20 cellular contexts compared by ENCODE assay signal in the genomic region with DNA sequence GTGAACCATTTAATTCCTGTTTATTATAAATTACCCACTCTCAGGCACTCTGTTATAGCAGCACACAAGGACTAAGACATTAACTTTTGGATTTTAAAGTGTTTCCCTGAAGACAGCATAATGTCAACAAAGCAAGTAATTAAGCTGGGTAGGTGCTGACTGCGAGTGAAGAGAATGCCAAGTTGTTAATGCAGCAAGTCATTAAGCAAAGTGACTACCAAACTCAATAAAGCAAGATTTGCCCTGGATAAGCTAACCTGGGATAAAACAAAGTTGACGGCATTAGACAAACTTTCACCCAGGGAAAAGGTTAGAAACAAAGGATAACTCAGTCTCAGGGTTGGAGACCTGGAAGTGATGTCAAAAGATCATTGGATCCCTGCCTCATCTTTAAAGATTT. TPM values are rescaled to one million over a fixed set of nuclear protein-coding genes. Genes with fewer than 3 reads are reported as not detected.
DNase-seq lines count a peak whose midpoint lies in the region; ATAC-seq, FAIRE-seq and TF ChIP-seq lines count a peak whose summit lies in the region.
"Had no signal": no experiment of that assay in that cellular context is flagged by ENCODE, and none has a peak within 500 bp of the region (broad histone marks: within the 10 kb centered on the region; RNA-seq: fewer than 3 reads in every experiment).

No MANE protein-coding gene starts in this region.

- no peak overlapping the region for H2BK120ac ChIP-seq in trophoblast cell (ENCODE audit: insufficient read depth, low read length, poor library complexity)

- no peaks in the 10 kb centered on the region for H3K27me3 Mint-ChIP-seq in astrocyte (ENCODE audit: low read depth, unreplicated experiment)
- H3K27me3 Mint-ChIP-seq: CD4-positive, CD25-positive, alpha-beta regulatory T cell had no signal

- peaks cover 8% of the 10 kb centered on the region for H3K79me1 ChIP-seq in trophoblast cell (ENCODE audit: low read length)

- H3K14ac ChIP-seq in trophoblast cell (ENCODE audit: low read length), result no peak overlapping the region

- H3K4me3 Mint-ChIP-seq in astrocyte (ENCODE audit: unreplicated experiment), result no peak overlapping the region
- H3K4me3 Mint-ChIP-seq: CD4-positive, CD25-positive, alpha-beta regulatory T cell; CD8-positive, alpha-beta memory T cell had no signal

- no peak overlapping the region for H3K23ac ChIP-seq in trophoblast cell (ENCODE audit: low read length)

- TF ChIP-seq POLR2A in GM12891 (IDR thresholded peaks at IDR 0.05; ENCODE audit: low read depth, low read length) (no peak), H54 (IDR thresholded peaks at IDR 0.05; ENCODE audit: low read depth, low read length) (no peak)

- no peak overlapping the region for H3K27ac ChIP-seq in astrocyte (ENCODE audit: low read depth, low read length)
- H3K27ac ChIP-seq in trophoblast cell (ENCODE audit: low read depth, low read length), result no peak overlapping the region

- no peaks in the 10 kb centered on the region for H3K79me2 ChIP-seq in astrocyte (ENCODE audit: insufficient read depth, low read length)
- no peaks in the 10 kb centered on the region for H3K79me2 ChIP-seq in trophoblast cell (ENCODE audit: control insufficient read depth, insufficient read depth, low read length, poor library complexity)

- peaks cover 4% of the 10 kb centered on the region for H3K9me3 Mint-ChIP-seq in astrocyte (ENCODE audit: unreplicated experiment)
- H3K9me3 Mint-ChIP-seq: CD4-positive, CD25-positive, alpha-beta regulatory T cell had no signal

- peak; percentile 23 for FAIRE-seq in GM12891 (lab: Jason Lieb, UNC)
- FAIRE-seq in H54 (lab: Jason Lieb, UNC), result peak; percentile 15
- FAIRE-seq in astrocyte (lab: Jason Lieb, UNC), result no peak
- FAIRE-seq: G401.6, GM12892, GM18507, HepG2 had no signal

- no peaks in the 10 kb centered on the region for H4K20me1 ChIP-seq in astrocyte (ENCODE audit: insufficient read depth, low read length)

- no CpG with 5 or more reads among the region's 2 CpGs for WGBS in trophoblast cell (ENCODE audit: extremely low coverage, insufficient coverage, insufficient read length)

- no peak overlapping the region for H2AK5ac ChIP-seq in trophoblast cell (ENCODE audit: low read length)

- ATAC-seq in HG03039 (IDR thresholded peaks at IDR 0.05; ENCODE audit: unreplicated experiment), result no peak
- ATAC-seq: HepG2 had no signal

- no peak overlapping the region for H3K18ac ChIP-seq in trophoblast cell (ENCODE audit: low read length)

- peak overlapping the region; percentile 66 for H2BK12ac ChIP-seq in trophoblast cell (ENCODE audit: low read length)

- H3K36me3 ChIP-seq in astrocyte (ENCODE audit: insufficient read depth, low read length) (no peaks in the 10 kb centered on the region), trophoblast cell (ENCODE audit: control insufficient read depth in 1 of 2, insufficient read depth in 2 of 2, low read length in 2 of 2) (no peaks in the 10 kb centered on the region)
- H3K36me3 ChIP-seq: BE2C, HAP-1 had no signal

- H3K4me3 ChIP-seq in astrocyte (ENCODE audit: insufficient read depth, low read depth, low read length) (no peak overlapping the region), trophoblast cell (ENCODE audit: low read depth, low read length) (no peak overlapping the region)
- H3K4me3 ChIP-seq: HAP-1 had no signal

- H3K4me2 ChIP-seq in astrocyte (ENCODE audit: low read length), result no peak overlapping the region
- H3K4me2 ChIP-seq in trophoblast cell (ENCODE audit: low read length), result no peak overlapping the region

- H3K4ac ChIP-seq in trophoblast cell (ENCODE audit: low read depth, low read length), result no peak overlapping the region

- H3K27ac Mint-ChIP-seq in astrocyte (ENCODE audit: unreplicated experiment), result peak overlapping the region; percentile 76
- H3K27ac Mint-ChIP-seq: CD8-positive, alpha-beta memory T cell had no signal

- H2AFZ ChIP-seq in astrocyte (ENCODE audit: low read depth, low read length) (no peak overlapping the region), trophoblast cell (ENCODE audit: insufficient read depth, low read length, poor library complexity) (no peak overlapping the region)

- H3K27me3 ChIP-seq in astrocyte (ENCODE audit: insufficient read depth, low read length), result no peaks in the 10 kb centered on the region
- H3K27me3 ChIP-seq in trophoblast cell (ENCODE audit: insufficient read depth, low read length), result no peaks in the 10 kb centered on the region
- H3K27me3 ChIP-seq: BE2C had no signal

- H3K4me1 Mint-ChIP-seq in astrocyte (ENCODE audit: low read depth, unreplicated experiment), result peaks cover 13% of the 10 kb centered on the region
- H3K4me1 Mint-ChIP-seq: CD8-positive, alpha-beta memory T cell had no signal

- no peaks in the 10 kb centered on the region for H3K9me3 ChIP-seq in astrocyte (ENCODE audit: insufficient read depth, low read depth, low read length)
- H3K9me3 ChIP-seq in trophoblast cell (ENCODE audit: insufficient read depth, low read depth, low read length), result no peaks in the 10 kb centered on the region
- H3K9me3 ChIP-seq: BE2C, HAP-1 had no signal

- H3K4me1 ChIP-seq in astrocyte (ENCODE audit: insufficient read depth, low read length) (peaks cover 8% of the 10 kb centered on the region), trophoblast cell (ENCODE audit: control insufficient read depth in 1 of 2, insufficient read depth in 2 of 2, low read length in 2 of 2) (peaks cover 3 to 8% of the 10 kb centered on the region in 2 experiments)
- H3K4me1 ChIP-seq: BE2C, HAP-1 had no signal

- TF ChIP-seq CTCF in astrocyte (IDR thresholded peaks at IDR 0.05; ENCODE audit: insufficient read depth, low read depth, low read length), result no peak

- no peak overlapping the region for H4K8ac ChIP-seq in trophoblast cell (ENCODE audit: low read depth, low read length)

- no peak overlapping the region for H2BK5ac ChIP-seq in trophoblast cell (ENCODE audit: low read depth, low read length, poor library complexity)

- H3K9ac ChIP-seq in astrocyte (ENCODE audit: low read length) (no peak overlapping the region), trophoblast cell (ENCODE audit: low read length) (no peak overlapping the region)

- no peak for DNase-seq in GM12891 (ENCODE audit: insufficient read length, low spot score)
- DNase-seq in H54 (ENCODE audit: insufficient read length, low spot score), result no peak
- no peak for DNase-seq in astrocyte (ENCODE audit: low read depth)
- no peak for DNase-seq in trophoblast cell
- DNase-seq in activated effector memory CD4-positive, alpha-beta T cell treated with Interleukin-2 at 50 U/mL for 16 hours, result no peak
- DNase-seq in RPMI8226, result no peak
- DNase-seq: ACHN; BE2C; C1 segment of cervical spinal cord; CD4-positive, CD25-positive, alpha-beta regulatory T cell; CD8-positive, alpha-beta memory T cell; COR-L47; GOT3; KG1 had no signal

- H4K91ac ChIP-seq in trophoblast cell (ENCODE audit: low read depth, low read length), result no peak overlapping the region

- no peak overlapping the region for H4K12ac ChIP-seq in trophoblast cell (ENCODE audit: low read depth, low read length)

- no peaks in the 10 kb centered on the region for H3K36me3 Mint-ChIP-seq in astrocyte (ENCODE audit: low read depth, unreplicated experiment)
- H3K36me3 Mint-ChIP-seq: CD4-positive, CD25-positive, alpha-beta regulatory T cell had no signal

TF ChIP-seq in GM12891, 5 proteins besides CTCF, POLR2A, EP300 and RAD21:
- TF ChIP-seq PAX5 (IDR thresholded peaks at IDR 0.05; ENCODE audit: insufficient read depth, low read length, severe bottlenecking) (no peak), TAF1 (IDR thresholded peaks at IDR 0.05; ENCODE audit: low read depth, low read length) (no peak), SPI1 (IDR thresholded peaks at IDR 0.05; ENCODE audit: low read depth, low read length) (no peak), POU2F2 (IDR thresholded peaks at IDR 0.05; ENCODE audit: low read depth, low read length) (no peak), POLR2AphosphoS5 (IDR thresholded peaks at IDR 0.05; ENCODE audit: low read depth, low read length) (no peak)
TF ChIP-seq in GM12891: peak in this region for 0.

RNA-seq across cellular contexts. Expression of gene NABP1, which starts 28.4 kb away (rescaled TPM):
- polyA plus RNA-seq in GM12891 (2012; ENCODE audit: low read depth, missing spikeins), result 7.8 TPM
- 181 and 213 TPM in 2 replicates for total RNA-seq in astrocyte
- polyA plus RNA-seq in trophoblast cell (2013), result 101 and 113 TPM in 2 replicates
